Comparison of ENCODE assay signal across 13 cellular contexts in the genomic region with DNA sequence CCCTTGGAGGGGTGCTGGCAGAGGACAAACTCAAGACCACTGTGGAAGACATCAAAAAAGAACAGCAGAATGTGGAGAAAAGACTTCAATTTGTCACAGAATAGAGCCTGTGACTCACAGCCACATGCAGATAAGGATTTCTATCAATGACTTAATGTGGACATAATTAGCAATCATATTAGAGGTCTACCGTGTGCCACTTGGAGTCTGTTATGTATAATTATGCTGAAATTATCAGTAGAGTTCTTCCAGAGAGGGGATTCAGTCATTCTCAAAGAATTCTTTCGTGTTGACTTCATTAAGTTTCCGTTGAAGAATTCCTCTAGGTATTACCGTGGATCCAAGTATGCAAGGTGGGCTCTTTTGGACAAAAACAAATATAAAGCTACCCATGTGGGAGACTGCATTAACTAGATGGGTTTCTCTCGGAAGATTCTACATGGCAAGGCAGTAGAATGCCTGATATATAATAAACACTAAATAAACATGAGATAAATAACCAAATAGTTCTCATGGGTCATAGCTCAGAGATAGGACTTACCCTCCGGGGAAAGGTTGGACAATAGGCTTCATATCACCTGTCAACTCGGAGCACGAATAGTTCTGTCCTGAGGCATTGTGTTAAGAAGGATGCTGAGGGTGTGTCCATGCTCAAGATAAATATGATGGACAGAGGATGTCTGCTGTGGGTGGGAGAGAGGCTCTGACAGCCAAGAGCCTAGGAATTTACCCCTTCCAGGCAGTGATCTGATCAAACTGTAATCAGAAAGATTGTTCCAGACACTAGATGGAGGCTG.
"Had no signal": no experiment of that assay in that cellular context is flagged by ENCODE, and none has a peak within 500 bp of the region (broad histone marks: within the 10 kb centered on the region; RNA-seq: fewer than 3 reads in every experiment).

No MANE protein-coding gene starts in this region.

- ATAC-seq: activated T-helper 17 cell treated with anti-CD3 and anti-CD28 coated beads, Interleukin-2, amount 50 U/mL, for 72 hours; heart left ventricle; stimulated activated naive B cell treated with anti-CD40 and anti-IgM and Interleukin-4, amounts not matched to agents 10 μg/mL and 1 μg/mL and 100 μg/mL, for 72 hours had no signal

- DNase-seq: activated CD4-positive, alpha-beta T cell treated with anti-CD3 and anti-CD28 coated beads, Interleukin-2, amount 50 U/mL, for 1 hour; activated CD4-positive, CD25-positive, alpha-beta regulatory T cell; activated naive CD4-positive, alpha-beta T cell treated with anti-CD3 and anti-CD28 coated beads, Interleukin-2, amount 10 ng/mL, durations not matched to agents 7 days and 5 days; activated T-cell treated with anti-CD3 and anti-CD28 coated beads for 4 hours; effector CD4-positive, alpha-beta T cell; heart left ventricle; islet precursor cell; left ventricle myocardium inferior; ovary; sigmoid colon; stimulated activated CD4-positive, alpha-beta T cell treated with anti-CD3 and anti-CD28 coated beads, Interleukin-2, amount 100 ng/mL, for 24 hours; stimulated activated naive B cell treated with anti-CD40 and anti-IgM and Interleukin-4, amounts not matched to agents 10 μg/mL and 1 μg/mL and 100 μg/mL, for 72 hours had no signal

- H3K9me3 ChIP-seq: ovary, sigmoid colon had no signal

- H3K27me3 ChIP-seq: ovary, sigmoid colon had no signal

- H3K27ac ChIP-seq: heart left ventricle, left ventricle myocardium inferior, ovary, sigmoid colon had no signal

- H3K4me3 ChIP-seq: heart left ventricle, left ventricle myocardium inferior, ovary, sigmoid colon had no signal

- H3K36me3 ChIP-seq: heart left ventricle, left ventricle myocardium inferior, ovary, sigmoid colon had no signal
